In the genomic region with DNA sequence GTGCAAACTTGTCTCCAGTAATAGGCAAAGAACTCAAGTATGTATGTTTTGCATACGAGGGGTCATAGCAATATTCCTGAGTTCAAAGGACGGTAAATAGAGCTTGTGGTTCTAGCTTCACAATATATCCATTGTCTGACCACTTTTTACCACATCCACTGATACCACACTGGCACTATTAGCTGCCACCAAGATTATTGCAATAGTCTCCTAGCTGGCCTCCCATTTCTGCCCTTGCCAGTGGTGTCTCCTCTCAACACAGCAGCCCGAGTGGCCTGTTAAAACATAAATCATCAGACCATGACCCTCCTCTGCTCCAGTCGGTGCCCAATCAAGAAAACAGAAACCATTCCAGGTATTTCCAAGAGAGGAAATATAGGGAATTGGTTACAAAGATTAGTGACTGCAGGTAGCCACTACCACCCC, we compare ENCODE assay signal across 10 cellular contexts. TPM values are rescaled to one million over a fixed set of nuclear protein-coding genes. Genes with fewer than 3 reads are reported as not detected.
DNase-seq lines count a peak whose midpoint lies in the region; ATAC-seq, FAIRE-seq and TF ChIP-seq lines count a peak whose summit lies in the region.
"Had no signal": no experiment of that assay in that cellular context is flagged by ENCODE, and none has a peak within 500 bp of the region (broad histone marks: within the 10 kb centered on the region; RNA-seq: fewer than 3 reads in every experiment).

No MANE protein-coding gene starts in this region.

- dilution Hi-C loops in endothelial cell of umbilical vein (cut with MboI; ENCODE audit: extremely low pct_ligation_motif_present, low sequenced_read_pairs) = no loop called here

- POLR2A ChIA-PET in endothelial cell of umbilical vein (lab: Charles Lee) = no interaction called here

- peak; percentile 6 for ATAC-seq in mucosa of descending colon
- ATAC-seq in upper lobe of left lung (ENCODE audit: low FRiP score in 2 of 2) = peak in 1 of 2 donors; percentile 12
- ATAC-seq: A549 had no signal

- H3K4me2 ChIP-seq in endothelial cell of umbilical vein (ENCODE audit: insufficient read depth, low read length) = peak overlapping the region; percentile 15

- no peaks in the 10 kb centered on the region for H3K79me2 ChIP-seq in endothelial cell of umbilical vein (ENCODE audit: control insufficient read depth, insufficient read depth, low read length)

- H3K36me3 ChIP-seq in endothelial cell of umbilical vein (ENCODE audit: control insufficient read depth in 2 of 2, extremely low read depth in 1 of 2, insufficient read depth in 2 of 2, low read length in 2 of 2) = no peaks in the 10 kb centered on the region
- no peaks in the 10 kb centered on the region for H3K36me3 ChIP-seq in mucosa of descending colon (ENCODE audit: low read depth)
- H3K36me3 ChIP-seq in upper lobe of left lung = no peaks in the 10 kb centered on the region

- H3K4me3 ChIP-seq in endothelial cell of umbilical vein (replicated peaks in 1 of 3; ENCODE audit: insufficient read depth in 1 of 3, low read depth in 1 of 3, low read length in 3 of 3) (no peak overlapping the region), mucosa of descending colon (no peak overlapping the region), upper lobe of left lung (peak overlapping the region in 3 of 4 donors; percentile 21 to 48 (median 42))
- H3K4me3 ChIP-seq: A549 had no signal

- H3K9me1 ChIP-seq in endothelial cell of umbilical vein (replicated peaks; ENCODE audit: control insufficient read depth, extremely low read depth, insufficient read depth, low read length) = no peaks in the 10 kb centered on the region

- H2AFZ ChIP-seq in endothelial cell of umbilical vein (ENCODE audit: low read depth, low read length) = peak overlapping the region; percentile 97

- H3K9ac ChIP-seq in endothelial cell of umbilical vein (replicated peaks; ENCODE audit: extremely low read depth, insufficient read depth, low read length) = no peak overlapping the region

- no peaks in the 10 kb centered on the region for H3K9me3 ChIP-seq in endothelial cell of umbilical vein (replicated peaks; ENCODE audit: control insufficient read depth, insufficient read depth, low read length)
- no peaks in the 10 kb centered on the region for H3K9me3 ChIP-seq in mucosa of descending colon
- H3K9me3 ChIP-seq in upper lobe of left lung = no peaks in the 10 kb centered on the region
- H3K9me3 ChIP-seq: A549 had no signal

- TF ChIP-seq EP300 in upper lobe of left lung (IDR thresholded peaks at IDR 0.05) = no peak

- TF ChIP-seq POLR2A in endothelial cell of umbilical vein (IDR thresholded peaks at IDR 0.05; ENCODE audit: low read depth, low read length) (no peak), upper lobe of left lung (IDR thresholded peaks at IDR 0.05) (no peak)

- H3K27ac ChIP-seq in endothelial cell of umbilical vein (ENCODE audit: insufficient read depth, low read depth, low read length) = no peak overlapping the region
- peak overlapping the region in 2 of 4 donors; percentile 21 to 48 for H3K27ac ChIP-seq in upper lobe of left lung

- BruUV-seq in endothelial cell of umbilical vein (replicated peaks; lab: Mats Ljungman, UMichigan) = no TSS peak

- peaks cover 0 to 2% of the 10 kb centered on the region in 2 experiments for H3K27me3 ChIP-seq in endothelial cell of umbilical vein (ENCODE audit: control insufficient read depth in 2 of 2, insufficient read depth in 2 of 2, low read length in 2 of 2)
- H3K27me3 ChIP-seq in upper lobe of left lung = no peaks in the 10 kb centered on the region

- CTCF ChIA-PET in endothelial cell of umbilical vein (lab: Charles Lee) = interaction anchor here (0.7 to 3.2 kb wide), 11 partner anchors 10 to 158 kb away, joined by 3 to 14 read pairs (median 3); a partner anchor contains a TSS

- DNase-seq in NCI-H526 (lab: John Stamatoyannopoulos, UW) = peak; percentile 2 to 48
- DNase-seq in NCI-H526 treated with DMSO at 0.1 percent for 48 hours (lab: John Stamatoyannopoulos, UW) = no peak
- no peak for DNase-seq in endothelial cell of umbilical vein (ENCODE audit: low read depth, low spot score)
- no peak for DNase-seq in mucosa of descending colon
- no peak for DNase-seq in upper lobe of left lung
- no peak for DNase-seq in NCI-H2171 treated with DMSO at 0.1 percent for 48 hours (lab: John Stamatoyannopoulos, UW)
- DNase-seq in NOMO-1 treated with DMSO at 0.1 percent for 48 hours (lab: John Stamatoyannopoulos, UW; ENCODE audit: unreplicated experiment) = no peak
- DNase-seq in iPS-NIHi11 (ENCODE audit: low spot score) = no peak
- DNase-seq: activated CD4-positive, alpha-beta T cell treated with anti-CD3 and anti-CD28 coated beads for 1 hour had no signal

- FAIRE-seq in endothelial cell of umbilical vein (lab: Jason Lieb, UNC) = no peak

- 52 to 56% methylated on average over 4 of the region's 4 CpGs for WGBS in upper lobe of left lung, 2 donors

- TF ChIP-seq CTCF in endothelial cell of umbilical vein (IDR thresholded peaks at IDR 0.05; ENCODE audit: extremely low read depth in 1 of 2, insufficient read depth in 1 of 2, low read depth in 1 of 2, low read length in 2 of 2) (no peak), mucosa of descending colon (IDR thresholded peaks at IDR 0.05) (no peak), upper lobe of left lung (IDR thresholded peaks at IDR 0.05) (no peak)

- intact Hi-C loops in endothelial cell of umbilical vein (cut with micrococcal nuclease) (loop anchor here (5.0 kb wide), 1 partner anchor 121 kb away; no protein-coding TSS in a partner anchor), mucosa of descending colon (cut with DNase I, micrococcal nuclease) (no loop called here)

- H3K4me1 ChIP-seq in endothelial cell of umbilical vein (ENCODE audit: control insufficient read depth, extremely low read depth, insufficient read depth, low read length) (peaks cover 18% of the 10 kb centered on the region), mucosa of descending colon (ENCODE audit: low read depth) (peaks cover 39% of the 10 kb centered on the region), upper lobe of left lung (peaks cover 3 to 13% (median 8%) of the 10 kb centered on the region in 4 donors)

- no peaks in the 10 kb centered on the region for H4K20me1 ChIP-seq in endothelial cell of umbilical vein (replicated peaks; ENCODE audit: control insufficient read depth, extremely low read depth, insufficient read depth, low read length)

TF ChIP-seq in endothelial cell of umbilical vein, 7 proteins besides CTCF, POLR2A, EP300 and RAD21:
- TF ChIP-seq JUN (IDR thresholded peaks at IDR 0.05; ENCODE audit: borderline replicate concordance, insufficient read depth, insufficient read length, low read depth) = no peak
- no peak for TF ChIP-seq FOS (IDR thresholded peaks at IDR 0.05; ENCODE audit: borderline replicate concordance, insufficient read depth, low read length)
- no peak for TF ChIP-seq EZH2 (IDR thresholded peaks at IDR 0.05; ENCODE audit: borderline replicate concordance, low read depth, low read length, severe bottlenecking)
- TF ChIP-seq POLR2AphosphoS5 (IDR thresholded peaks at IDR 0.05; ENCODE audit: insufficient read depth, low read depth, low read length) = no peak
- TF ChIP-seq, protein P1, sequence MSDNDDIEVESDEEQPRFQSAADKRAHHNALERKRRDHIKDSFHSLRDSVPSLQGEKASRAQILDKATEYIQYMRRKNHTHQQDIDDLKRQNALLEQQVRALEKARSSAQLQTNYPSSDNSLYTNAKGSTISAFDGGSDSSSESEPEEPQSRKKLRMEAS (IDR thresholded peaks at IDR 0.05; ENCODE audit: insufficient read depth, insufficient read length) = no peak
- TF ChIP-seq GATA2 (IDR thresholded peaks at IDR 0.05; ENCODE audit: insufficient read depth, insufficient read length, low read depth, low read length) = no peak
- TF ChIP-seq MYC (IDR thresholded peaks at IDR 0.05; ENCODE audit: low read depth, low read length) = no peak

RNA-seq across cellular contexts. Expression of a gene that starts 17.0 kb away (rescaled TPM):
- total RNA-seq in endothelial cell of umbilical vein (not detected in 2 replicates), mucosa of descending colon (not detected), upper lobe of left lung (not detected)
- not detected in 2 replicates for polyA plus RNA-seq in endothelial cell of umbilical vein
- not detected in 2 replicates for polyA plus RNA-seq in endothelial cell of umbilical vein (2011; cell fraction: cytosol; rRNA removed)
- polyA plus RNA-seq in endothelial cell of umbilical vein (2011; cell fraction: nucleus; rRNA removed) = not detected in 2 replicates
- polyA plus RNA-seq in endothelial cell of umbilical vein (2012) = not detected in 2 replicates
- polyA minus RNA-seq in endothelial cell of umbilical vein = not detected in 2 replicates
- polyA minus RNA-seq in endothelial cell of umbilical vein (2011; cell fraction: cytosol; rRNA and poly(A)+ RNA removed) = not detected
- polyA minus RNA-seq in endothelial cell of umbilical vein (2011; cell fraction: nucleus; rRNA and poly(A)+ RNA removed) = not detected in 2 replicates

RNA-seq across cellular contexts. Expression of a gene that starts 20.7 kb away (rescaled TPM):
- total RNA-seq in endothelial cell of umbilical vein = 14.9 and 16.4 TPM in 2 replicates
- polyA plus RNA-seq in endothelial cell of umbilical vein = 3.2 and 3.5 TPM in 2 replicates
- 7.1 and 7.7 TPM in 2 replicates for polyA plus RNA-seq in endothelial cell of umbilical vein (2011; cell fraction: cytosol; rRNA removed)
- 8.1 and 11.1 TPM in 2 replicates for polyA plus RNA-seq in endothelial cell of umbilical vein (2011; cell fraction: nucleus; rRNA removed)
- polyA plus RNA-seq in endothelial cell of umbilical vein (2012) = 7.0 and 9.6 TPM in 2 replicates
- polyA minus RNA-seq in endothelial cell of umbilical vein = 14.3 and 25.0 TPM in 2 replicates
- polyA minus RNA-seq in endothelial cell of umbilical vein (2011; cell fraction: cytosol; rRNA and poly(A)+ RNA removed) = 0.72 TPM
- 60.2 and 76.4 TPM in 2 replicates for polyA minus RNA-seq in endothelial cell of umbilical vein (2011; cell fraction: nucleus; rRNA and poly(A)+ RNA removed)
- 100 to 1,000 TPM in 1 of 3 donors, 10 to 100 TPM in 2; 60.0 to 151 (median 77.9) TPM for total RNA-seq in mucosa of descending colon
- 10 to 100 TPM in 2 of 6 donors, 1 to 10 TPM in 4; 3.2 to 13.7 (median 6.5) TPM for total RNA-seq in upper lobe of left lung

Comparison
In these comparisons a context has a peak if more than half of its experiments do, and no peak if none do; other contexts are left out.
1. DNase-seq: peak in NCI-H526 (2 of 2); none in NCI-H526 treated with DMSO at 0.1 percent for 48 hours (single experiment), endothelial cell of umbilical vein (single experiment), mucosa of descending colon (0 of 3), upper lobe of left lung (0 of 2), NCI-H2171 treated with DMSO at 0.1 percent for 48 hours (single experiment), NOMO-1 treated with DMSO at 0.1 percent for 48 hours (single experiment) and iPS-NIHi11 (single experiment).
2. H3K4me3 ChIP-seq: peak in upper lobe of left lung (3 of 4); none in endothelial cell of umbilical vein (0 of 3) and mucosa of descending colon (single experiment).